In the genomic region with DNA sequence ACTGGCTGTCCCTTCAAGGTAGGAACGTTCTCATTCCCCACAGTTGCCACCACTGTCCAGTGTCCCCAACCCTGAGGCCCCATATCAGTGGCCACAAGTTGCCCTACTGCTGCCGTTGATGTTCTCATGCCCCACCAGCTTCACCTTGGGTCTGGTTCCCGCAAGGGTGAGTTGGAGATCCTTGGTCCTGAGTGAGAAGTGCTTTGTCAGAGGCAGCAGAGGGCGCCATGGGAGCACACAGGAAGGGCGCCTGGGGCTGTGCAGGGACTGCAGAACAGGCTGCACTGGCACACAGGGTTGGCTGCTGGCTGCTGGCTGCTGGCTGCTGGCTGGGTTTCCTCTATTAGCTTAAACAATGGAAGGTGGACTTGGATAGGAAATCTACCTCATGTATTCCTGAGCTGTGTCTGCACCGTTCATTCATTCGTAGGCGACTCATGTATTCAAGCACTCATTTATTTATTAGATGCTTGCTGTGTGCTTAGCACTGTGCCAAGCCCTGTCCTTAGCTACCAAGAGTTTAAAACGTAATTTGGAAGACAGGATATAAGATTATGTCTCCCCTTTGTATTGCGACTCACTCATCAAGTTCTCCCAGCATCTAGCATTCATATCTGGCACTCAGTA, we compare ENCODE assay signal across 8 cellular contexts. TPM values are rescaled to one million over a fixed set of nuclear protein-coding genes. Genes with fewer than 3 reads are reported as not detected.
A peak's percentile ranks its signal among the peaks of the same experiment; 100 is the strongest.
DNase-seq lines count a peak whose midpoint lies in the region; ATAC-seq, FAIRE-seq and TF ChIP-seq lines count a peak whose summit lies in the region.

No MANE protein-coding gene starts in this region.

- DNase-seq in AG10803 (ENCODE audit: low read depth) (peak; percentile 48), NCI-H1930 (lab: John Stamatoyannopoulos, UW) (peak; percentile 39 to 66), epithelial cell of esophagus (ENCODE audit: low read depth) (peak; percentile 95), natural killer cell (no peak)

- no peak overlapping the region for H3K4me3 Mint-ChIP-seq in natural killer cell

- H3K27me3 Mint-ChIP-seq in natural killer cell (ENCODE audit: low read depth in 2 of 2), result peaks cover 5 to 18% of the 10 kb centered on the region in 2 donors

- peaks cover 0 to 8% of the 10 kb centered on the region in 2 donors for H3K4me1 Mint-ChIP-seq in natural killer cell

- peak; percentile 65 for ATAC-seq in GM18498 (IDR thresholded peaks at IDR 0.05; ENCODE audit: unreplicated experiment)
- ATAC-seq in natural killer cell, result peak in 2 of 3 donors; percentile 62 to 69
- ATAC-seq in GM18907 (IDR thresholded peaks at IDR 0.05; ENCODE audit: unreplicated experiment), result no peak
- ATAC-seq in GM21390 (IDR thresholded peaks at IDR 0.05; ENCODE audit: unreplicated experiment), result no peak

- intact Hi-C loops in natural killer cell (cut with micrococcal nuclease), result no loop called here

- no peak overlapping the region for H3K4me3 ChIP-seq in AG10803 (ENCODE audit: low read length)
- no peak overlapping the region for H3K4me3 ChIP-seq in epithelial cell of esophagus (ENCODE audit: low read length)

- TF ChIP-seq CTCF in AG10803 (conservative IDR thresholded peaks at IDR 0.05; ENCODE audit: low read length) (peak; percentile 55), epithelial cell of esophagus (IDR thresholded peaks at IDR 0.05; ENCODE audit: insufficient read depth, low read depth, low read length, missing control alignments) (peak; percentile 87), natural killer cell (IDR thresholded peaks at IDR 0.05) (no peak)

- H3K36me3 Mint-ChIP-seq in natural killer cell, result no peaks in the 10 kb centered on the region

- FAIRE-seq in TTC549 (lab: Jason Lieb, UNC), result peak; percentile 68

- H3K9me3 Mint-ChIP-seq in natural killer cell, result no peaks in the 10 kb centered on the region

- no peak overlapping the region for H3K27ac Mint-ChIP-seq in natural killer cell

RNA-seq across cellular contexts. Expression of a gene that starts 2.1 kb away (rescaled TPM):
- 100 to 1,000 TPM in 2 of 3 donors, 10 to 100 TPM in 1; 13.1 to 334 (median 116) TPM for total RNA-seq in natural killer cell

RNA-seq across cellular contexts. Expression of a gene that starts 6.9 kb away (rescaled TPM):
- not detected for total RNA-seq in natural killer cell

RNA-seq across cellular contexts. Expression of a gene that starts 19.9 kb away (rescaled TPM):
- total RNA-seq in natural killer cell, result 10 to 100 TPM in 2 of 3 donors, not detected in 1; 11.4 to 20.4 TPM

RNA-seq across cellular contexts. Expression of a gene that starts 35.3 kb away (rescaled TPM):
- total RNA-seq in natural killer cell, result 100 to 1,000 TPM in 1 of 3 donors, 10 to 100 TPM in 1, 1 to 10 TPM in 1; 1.8 to 220 (median 75.8) TPM

RNA-seq across cellular contexts. Expression of a gene that starts 42.8 kb away (rescaled TPM):
- not detected for total RNA-seq in natural killer cell

Comparison
In these comparisons a context has a peak if more than half of its experiments do, and no peak if none do; other contexts are left out.
1. ATAC-seq: peak in GM18498 (single experiment) and natural killer cell (2 of 3); none in GM18907 (single experiment) and GM21390 (single experiment).